20 cellular contexts compared by ENCODE assay signal in genomic region chr2:204663816-204664421, GRCh38.
A peak's percentile ranks its signal among the peaks of the same experiment; 100 is the strongest.
DNase-seq lines count a peak whose midpoint lies in the region; ATAC-seq, FAIRE-seq and TF ChIP-seq lines count a peak whose summit lies in the region.
"Had no signal": no experiment of that assay in that cellular context is flagged by ENCODE, and none has a peak within 500 bp of the region (broad histone marks: within the 10 kb centered on the region; RNA-seq: fewer than 3 reads in every experiment).

No MANE protein-coding gene starts in this region.

- H3K27ac ChIP-seq in PC-3 (ENCODE audit: low read length): peak overlapping the region; percentile 1; the same call in 1 of the 2 replicates
- peak overlapping the region; percentile 92 for H3K27ac ChIP-seq in endothelial cell of umbilical vein (ENCODE audit: insufficient read depth, low read depth, low read length)
- peak overlapping the region; percentile 98 for H3K27ac ChIP-seq in mesodermal cell (ENCODE audit: low read depth, low read length, severe bottlenecking)

- no peak for FAIRE-seq in endothelial cell of umbilical vein (lab: Jason Lieb, UNC)
- FAIRE-seq: A204.1, GM12878, GM18507 had no signal

- WGBS in mesodermal cell (ENCODE audit: insufficient coverage in 2 of 2), 2 experiments: 83 to 100% methylated on average over 1 of the region's 2 CpGs

- CTCF ChIA-PET in PC-3 (lab: Charles Lee) (interaction anchor here (0.9 kb wide), 1 partner anchor 28 kb away, joined by 3 read pairs; no protein-coding TSS in a partner anchor), endothelial cell of umbilical vein (lab: Charles Lee) (interaction anchor here (0.8 to 2.0 kb wide), 6 partner anchors 10 to 404 kb away, joined by 3 to 9 read pairs (median 4); no protein-coding TSS in a partner anchor)

- DNase-seq in AG10803 (ENCODE audit: low read depth) (peak; percentile 59), PC-3 (no peak), endothelial cell of umbilical vein (ENCODE audit: low read depth, low spot score) (no peak), posterior vena cava (ENCODE audit: low spot score) (no peak), islet precursor cell (no peak)
- no peak for DNase-seq in activated naive CD4-positive, alpha-beta T cell (lab: John Stamatoyannopoulos, UW)
- no peak for DNase-seq in activated naive CD8-positive, alpha-beta T cell treated with anti-CD3 and anti-CD28 coated beads for 36 hours
- DNase-seq: AML-193; CD4-positive, CD25-positive, alpha-beta regulatory T cell; DMS53; NCI-H1436 treated with DMSO at 0.1 percent for 48 hours; NCI-H2227 treated with DMSO at 0.1 percent for 48 hours; NCI-H526; OCI-M1; SK-N-SH had no signal

- H3K9me3 ChIP-seq in PC-3 (ENCODE audit: low read length): no peaks in the 10 kb centered on the region
- no peaks in the 10 kb centered on the region for H3K9me3 ChIP-seq in endothelial cell of umbilical vein (replicated peaks; ENCODE audit: control insufficient read depth, insufficient read depth, low read length)
- H3K9me3 ChIP-seq in mesodermal cell (ENCODE audit: control insufficient read depth, low read length): no peaks in the 10 kb centered on the region
- H3K9me3 ChIP-seq: SK-N-SH had no signal

- H3K27ac Mint-ChIP-seq in activated naive CD8-positive, alpha-beta T cell treated with anti-CD3 and anti-CD28 coated beads for 36 hours: no peak overlapping the region
- H3K27ac Mint-ChIP-seq: CD4-positive, CD25-positive, alpha-beta regulatory T cell had no signal

- TF ChIP-seq POLR2A in endothelial cell of umbilical vein (IDR thresholded peaks at IDR 0.05; ENCODE audit: low read depth, low read length): no peak

- H3K27me3 Mint-ChIP-seq in activated naive CD8-positive, alpha-beta T cell treated with anti-CD3 and anti-CD28 coated beads for 36 hours: no peaks in the 10 kb centered on the region
- H3K27me3 Mint-ChIP-seq: CD4-positive, CD25-positive, alpha-beta regulatory T cell had no signal

- H3K27me3 ChIP-seq in PC-3 (ENCODE audit: low read length): no peaks in the 10 kb centered on the region
- H3K27me3 ChIP-seq in endothelial cell of umbilical vein (ENCODE audit: control insufficient read depth in 2 of 2, insufficient read depth in 2 of 2, low read length in 2 of 2): no peaks in the 10 kb centered on the region

- H3K9ac ChIP-seq in PC-3 (ENCODE audit: low read length): no peak overlapping the region
- H3K9ac ChIP-seq in endothelial cell of umbilical vein (replicated peaks; ENCODE audit: extremely low read depth, insufficient read depth, low read length): no peak overlapping the region
- H3K9ac ChIP-seq: SK-N-SH had no signal

- no TSS peak for BruUV-seq in PC-3 (replicated peaks; lab: Mats Ljungman, UMichigan)
- BruUV-seq in endothelial cell of umbilical vein (replicated peaks; lab: Mats Ljungman, UMichigan): no TSS peak

- dilution Hi-C loops in endothelial cell of umbilical vein (cut with MboI; ENCODE audit: extremely low pct_ligation_motif_present, low sequenced_read_pairs): no loop called here

- no peaks in the 10 kb centered on the region for H4K20me1 ChIP-seq in PC-3 (ENCODE audit: low read length)
- no peaks in the 10 kb centered on the region for H4K20me1 ChIP-seq in endothelial cell of umbilical vein (replicated peaks; ENCODE audit: control insufficient read depth, extremely low read depth, insufficient read depth, low read length)

- H3K79me2 ChIP-seq in PC-3 (ENCODE audit: low read length): no peaks in the 10 kb centered on the region
- no peaks in the 10 kb centered on the region for H3K79me2 ChIP-seq in endothelial cell of umbilical vein (ENCODE audit: control insufficient read depth, insufficient read depth, low read length)

- H3K36me3 Mint-ChIP-seq in activated naive CD8-positive, alpha-beta T cell treated with anti-CD3 and anti-CD28 coated beads for 36 hours: no peaks in the 10 kb centered on the region
- H3K36me3 Mint-ChIP-seq: CD4-positive, CD25-positive, alpha-beta regulatory T cell had no signal

- H3K9me3 Mint-ChIP-seq in activated naive CD8-positive, alpha-beta T cell treated with anti-CD3 and anti-CD28 coated beads for 36 hours: no peaks in the 10 kb centered on the region
- H3K9me3 Mint-ChIP-seq: CD4-positive, CD25-positive, alpha-beta regulatory T cell; GM23338 had no signal

- H3K4me1 ChIP-seq in PC-3 (ENCODE audit: insufficient read depth, low read length) (peaks cover 23% of the 10 kb centered on the region), endothelial cell of umbilical vein (ENCODE audit: control insufficient read depth, extremely low read depth, insufficient read depth, low read length) (peaks cover 33% of the 10 kb centered on the region), mesodermal cell (ENCODE audit: control insufficient read depth, insufficient read depth, low read length, poor library complexity, severe bottlenecking) (peaks cover 15% of the 10 kb centered on the region)

- H3K4me3 ChIP-seq in AG10803 (ENCODE audit: low read length): no peak overlapping the region
- no peak overlapping the region for H3K4me3 ChIP-seq in PC-3 (ENCODE audit: low read length)
- H3K4me3 ChIP-seq in endothelial cell of umbilical vein (replicated peaks in 1 of 3; ENCODE audit: insufficient read depth in 1 of 3, low read depth in 1 of 3, low read length in 3 of 3): no peak overlapping the region
- H3K4me3 ChIP-seq in mesodermal cell (ENCODE audit: extremely low read depth, insufficient read depth, low read length, poor library complexity, severe bottlenecking): no peak overlapping the region
- H3K4me3 ChIP-seq: GM12878, GM23338 had no signal

- intact Hi-C loops in PC-3 (cut with micrococcal nuclease) (no loop called here), endothelial cell of umbilical vein (cut with micrococcal nuclease) (loop anchor here (10.0 kb wide), 1 partner anchor 979 kb away; no protein-coding TSS in a partner anchor), posterior vena cava (cut with DNase I) (no loop called here)

- no peaks in the 10 kb centered on the region for H3K9me2 ChIP-seq in PC-3 (replicated peaks; ENCODE audit: low read length)
- H3K9me2 ChIP-seq: SK-N-SH had no signal

- H3F3A ChIP-seq in PC-3 (ENCODE audit: low read length, unreplicated experiment): no peaks in the 10 kb centered on the region

- H3K4me2 ChIP-seq in PC-3 (ENCODE audit: low read length): peak overlapping the region; percentile 51
- H3K4me2 ChIP-seq in endothelial cell of umbilical vein (ENCODE audit: insufficient read depth, low read length): no peak overlapping the region
- H3K4me2 ChIP-seq: GM23338 had no signal

- no peak overlapping the region for H2AFZ ChIP-seq in PC-3 (ENCODE audit: low read length)
- H2AFZ ChIP-seq in endothelial cell of umbilical vein (ENCODE audit: low read depth, low read length): no peak overlapping the region
- H2AFZ ChIP-seq: GM23338 had no signal

- H3K4me1 Mint-ChIP-seq in activated naive CD8-positive, alpha-beta T cell treated with anti-CD3 and anti-CD28 coated beads for 36 hours: no peaks in the 10 kb centered on the region
- H3K4me1 Mint-ChIP-seq: CD4-positive, CD25-positive, alpha-beta regulatory T cell had no signal

- peak; percentile 64 for ATAC-seq in PC-3
- ATAC-seq: GM12878 had no signal

- POLR2A ChIA-PET in PC-3 (lab: Charles Lee; ENCODE audit: unreplicated experiment): no interaction called here
- POLR2A ChIA-PET in endothelial cell of umbilical vein (lab: Charles Lee): interaction anchor here (0.6 to 1.1 kb wide), 2 partner anchors 10 to 19 kb away, joined by 3 read pairs; no protein-coding TSS in a partner anchor

- TF ChIP-seq CTCF in AG10803 (conservative IDR thresholded peaks at IDR 0.05; ENCODE audit: low read length) (no peak), PC-3 (conservative IDR thresholded peaks at IDR 0.05; ENCODE audit: low read depth, low read length) (no peak), endothelial cell of umbilical vein (IDR thresholded peaks at IDR 0.05; ENCODE audit: extremely low read depth in 1 of 2, insufficient read depth in 1 of 2, low read depth in 1 of 2, low read length in 2 of 2) (no peak)

- no peak overlapping the region for H3K4me3 Mint-ChIP-seq in activated naive CD8-positive, alpha-beta T cell treated with anti-CD3 and anti-CD28 coated beads for 36 hours
- H3K4me3 Mint-ChIP-seq: CD4-positive, CD25-positive, alpha-beta regulatory T cell; GM23338 had no signal

- H3K36me3 ChIP-seq in PC-3 (ENCODE audit: low read depth, low read length) (no peaks in the 10 kb centered on the region), endothelial cell of umbilical vein (ENCODE audit: control insufficient read depth in 2 of 2, extremely low read depth in 1 of 2, insufficient read depth in 2 of 2, low read length in 2 of 2) (no peaks in the 10 kb centered on the region), mesodermal cell (ENCODE audit: control insufficient read depth, insufficient read depth, low read length) (no peaks in the 10 kb centered on the region)

- H3K9me1 ChIP-seq in endothelial cell of umbilical vein (replicated peaks; ENCODE audit: control insufficient read depth, extremely low read depth, insufficient read depth, low read length): no peaks in the 10 kb centered on the region

TF ChIP-seq in endothelial cell of umbilical vein, 7 proteins besides CTCF, POLR2A, EP300 and RAD21:
- TF ChIP-seq MYC (IDR thresholded peaks at IDR 0.05; ENCODE audit: low read depth, low read length): no peak
- no peak for TF ChIP-seq MAX (IDR thresholded peaks at IDR 0.05; ENCODE audit: insufficient read depth, insufficient read length)
- no peak for TF ChIP-seq FOS (IDR thresholded peaks at IDR 0.05; ENCODE audit: borderline replicate concordance, insufficient read depth, low read length)
- no peak for TF ChIP-seq POLR2AphosphoS5 (IDR thresholded peaks at IDR 0.05; ENCODE audit: insufficient read depth, low read depth, low read length)
- no peak for TF ChIP-seq JUN (IDR thresholded peaks at IDR 0.05; ENCODE audit: borderline replicate concordance, insufficient read depth, insufficient read length, low read depth)
- no peak for TF ChIP-seq EZH2 (IDR thresholded peaks at IDR 0.05; ENCODE audit: borderline replicate concordance, low read depth, low read length, severe bottlenecking)
- no peak for TF ChIP-seq GATA2 (IDR thresholded peaks at IDR 0.05; ENCODE audit: insufficient read depth, insufficient read length, low read depth, low read length)
TF ChIP-seq in endothelial cell of umbilical vein: peak in this region for 0.

Comparison
In these comparisons a context has a peak if more than half of its experiments do, and no peak if none do; other contexts are left out.
1. H3K27ac ChIP-seq: peak in every context shown above with its lines; median percentile 98 in mesodermal cell; 92 in endothelial cell of umbilical vein; 1 in PC-3.